12 cellular contexts compared by ENCODE assay signal in the genomic region with DNA sequence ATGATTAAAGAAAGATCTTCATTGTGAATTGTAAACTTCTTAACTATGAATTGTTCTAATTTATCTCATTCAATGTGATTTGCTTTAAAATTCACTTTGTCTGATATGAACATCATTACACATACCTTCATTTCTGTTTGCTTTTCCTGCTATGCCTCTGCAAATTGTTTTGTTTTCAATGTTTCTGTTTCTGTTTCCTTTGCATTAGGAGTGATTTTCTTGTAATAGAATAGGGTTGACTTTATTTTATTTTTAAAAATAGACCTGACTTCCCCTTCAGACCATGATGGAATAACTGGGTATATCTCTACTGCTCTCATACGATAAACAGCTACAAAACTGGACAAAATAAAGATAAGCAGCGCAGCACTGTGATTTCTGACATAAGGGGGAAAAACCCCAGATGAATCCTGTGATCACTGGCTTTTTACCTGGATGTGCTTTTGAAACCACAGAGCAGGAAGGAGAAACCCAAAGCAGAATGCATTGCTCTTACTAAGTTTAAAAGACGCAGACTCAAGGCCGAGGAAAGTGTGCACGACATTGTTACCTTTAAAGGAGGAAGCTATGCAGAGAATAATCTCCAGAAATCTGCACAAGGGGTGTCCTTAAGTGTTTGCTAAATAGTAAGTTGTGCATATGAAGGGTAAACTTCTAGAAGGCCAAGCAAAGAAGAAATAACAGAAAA.
DNase-seq lines count a peak whose midpoint lies in the region; ATAC-seq and TF ChIP-seq lines count a peak whose summit lies in the region.
"Had no signal": no experiment of that assay in that cellular context is flagged by ENCODE, and none has a peak within 500 bp of the region (broad histone marks: within the 10 kb centered on the region; RNA-seq: fewer than 3 reads in every experiment).

No MANE protein-coding gene starts in this region.

- peak overlapping the region; percentile 36 for H3K4me3 Mint-ChIP-seq in activated T-cell treated with anti-CD3 and anti-CD28 coated beads, Interleukin-2, amount 50 U/mL, for 24 hours
- H3K4me3 Mint-ChIP-seq in naive thymus-derived CD8-positive, alpha-beta T cell = peak overlapping the region in 9 of 10 donors; percentile 6 to 82 (median 49)

- H3K4me1 ChIP-seq in transverse colon = no peaks in the 10 kb centered on the region
- H3K4me1 ChIP-seq: ascending aorta had no signal

- TF ChIP-seq EP300 in transverse colon (IDR thresholded peaks at IDR 0.05; ENCODE audit: low read depth) = no peak

- no peak for TF ChIP-seq CTCF in transverse colon (IDR thresholded peaks at IDR 0.05)

- H3K27me3 ChIP-seq in transverse colon = no peaks in the 10 kb centered on the region
- H3K27me3 ChIP-seq: ascending aorta had no signal

- TF ChIP-seq POLR2A in transverse colon (IDR thresholded peaks at IDR 0.05) = no peak

- H3K36me3 ChIP-seq in KOPT-K1 (ENCODE audit: insufficient read depth, low read length) = no peaks in the 10 kb centered on the region
- no peaks in the 10 kb centered on the region for H3K36me3 ChIP-seq in transverse colon
- H3K36me3 ChIP-seq: ascending aorta had no signal

- peaks cover 14% of the 10 kb centered on the region for H3K36me3 Mint-ChIP-seq in activated T-cell treated with anti-CD3 and anti-CD28 coated beads, Interleukin-2, amount 50 U/mL, for 24 hours (ENCODE audit: low read depth)
- H3K36me3 Mint-ChIP-seq in naive thymus-derived CD8-positive, alpha-beta T cell = peaks cover 3 to 15% (median 4%) of the 10 kb centered on the region in 3 donors

- H3K9me3 ChIP-seq in KOPT-K1 (ENCODE audit: insufficient read depth, low read length, poor library complexity, severe bottlenecking) = no peaks in the 10 kb centered on the region
- no peaks in the 10 kb centered on the region for H3K9me3 ChIP-seq in transverse colon
- H3K9me3 ChIP-seq: ascending aorta had no signal

- H3K9me3 Mint-ChIP-seq in activated T-cell treated with anti-CD3 and anti-CD28 coated beads, Interleukin-2, amount 50 U/mL, for 24 hours = no peaks in the 10 kb centered on the region
- no peaks in the 10 kb centered on the region for H3K9me3 Mint-ChIP-seq in naive thymus-derived CD8-positive, alpha-beta T cell

- H3K27ac Mint-ChIP-seq in activated T-cell treated with anti-CD3 and anti-CD28 coated beads, Interleukin-2, amount 50 U/mL, for 24 hours = no peak overlapping the region
- H3K27ac Mint-ChIP-seq in naive thymus-derived CD8-positive, alpha-beta T cell = peak overlapping the region in 8 of 10 donors; percentile 25 to 93 (median 48)

- DNase-seq in activated T-cell treated with anti-CD3 and anti-CD28 coated beads, Interleukin-2, amount 50 U/mL, for 24 hours = no peak
- no peak for DNase-seq in activated T-cell treated with anti-CD3 and anti-CD28 coated beads, Interleukin-2, amount 50 U/mL, for 48 hours
- DNase-seq in naive thymus-derived CD8-positive, alpha-beta T cell = peak in 2 of 10 donors; percentile 20 to 28
- DNase-seq in transverse colon (no peak), ecto neural progenitor cell (ENCODE audit: low spot score) (no peak), amygdala (lab: John Stamatoyannopoulos, UW) (no peak)
- DNase-seq: activated CD8-positive, alpha-beta memory T cell treated with anti-CD3 and anti-CD28 coated beads for 24 hours; EL had no signal

- 75 to 93% methylated on average over 5 of the region's 5 CpGs for WGBS in transverse colon (ENCODE audit: low coverage in 1 of 2), 2 donors

- H3K27ac ChIP-seq in KOPT-K1 (ENCODE audit: low read depth, low read length, poor library complexity, severe bottlenecking) (peak overlapping the region; percentile 69), transverse colon (no peak overlapping the region)
- H3K27ac ChIP-seq: ascending aorta, epithelial cell of prostate had no signal

- in situ Hi-C loops in transverse colon (cut with MboI; ENCODE audit: low pct_ligation_motif_present in 1 of 4, low pct_unique_long_range_greater_than_20kb in 1 of 4, low sequenced_read_pairs in 3 of 4) = no loop called here

- peaks cover 22% of the 10 kb centered on the region for H3K4me1 Mint-ChIP-seq in activated T-cell treated with anti-CD3 and anti-CD28 coated beads, Interleukin-2, amount 50 U/mL, for 24 hours (ENCODE audit: low read depth)
- peaks cover 4 to 32% (median 22%) of the 10 kb centered on the region in 4 donors for H3K4me1 Mint-ChIP-seq in naive thymus-derived CD8-positive, alpha-beta T cell

- no peak overlapping the region for H3K4me3 ChIP-seq in transverse colon
- H3K4me3 ChIP-seq: ascending aorta had no signal

- POLR2A ChIA-PET in naive thymus-derived CD8-positive, alpha-beta T cell (lab: Charles Lee) = no interaction called here

- H3K27me3 Mint-ChIP-seq in activated T-cell treated with anti-CD3 and anti-CD28 coated beads, Interleukin-2, amount 50 U/mL, for 24 hours = no peaks in the 10 kb centered on the region
- no peaks in the 10 kb centered on the region for H3K27me3 Mint-ChIP-seq in naive thymus-derived CD8-positive, alpha-beta T cell

- intact Hi-C loops in transverse colon (cut with DNase I; ENCODE audit: low total_unique reads) = no loop called here

- peak; percentile 54 for ATAC-seq in GM21619 (IDR thresholded peaks at IDR 0.05; ENCODE audit: unreplicated experiment)
- ATAC-seq in naive thymus-derived CD8-positive, alpha-beta T cell = peak; percentile 25 to 82
